19 cellular contexts compared by ENCODE assay signal in genomic region chr7:20430664-20431063, GRCh38.
DNase-seq lines count a peak whose midpoint lies in the region; ATAC-seq and TF ChIP-seq lines count a peak whose summit lies in the region.
"Had no signal": no experiment of that assay in that cellular context is flagged by ENCODE, and none has a peak within 500 bp of the region (broad histone marks: within the 10 kb centered on the region; RNA-seq: fewer than 3 reads in every experiment).

No MANE protein-coding gene starts in this region.

- peak overlapping the region; percentile 14 for H2AFZ ChIP-seq in HCT116 (ENCODE audit: low read depth, low read length, poor library complexity, severe bottlenecking)

- POLR2A ChIA-PET in HCT116 (lab: Charles Lee), result no interaction called here

- H3K79me2 ChIP-seq in HCT116 (ENCODE audit: insufficient read depth, low read length), result no peaks in the 10 kb centered on the region

- no peaks in the 10 kb centered on the region for H3K4me1 ChIP-seq in HCT116 (ENCODE audit: control insufficient read depth in 1 of 2, insufficient read depth in 2 of 2, low read length in 2 of 2)
- H3K4me1 ChIP-seq: A549; BLaER1 treated with 17β-estradiol and CSF1 and Interleukin-3, amounts not matched to agents 10 nM and 100 nM; Caco-2 had no signal

- no peaks in the 10 kb centered on the region for H3K27me3 ChIP-seq in HCT116 (ENCODE audit: insufficient read depth, low read length)
- H3K27me3 ChIP-seq: BLaER1 treated with 17β-estradiol and CSF1 and Interleukin-3, amounts not matched to agents 10 nM and 100 nM had no signal

- TF ChIP-seq POLR2A in HCT116 (IDR thresholded peaks at IDR 0.05; ENCODE audit: borderline replicate concordance, extremely low read depth, insufficient read depth, insufficient read length), result no peak

- TF ChIP-seq CTCF in HCT116 (IDR thresholded peaks at IDR 0.05 in 2 of 3, conservative IDR thresholded peaks at IDR 0.05 in 1 of 3; ENCODE audit: borderline replicate concordance in 1 of 3, insufficient read depth in 1 of 3, low read depth in 2 of 3, low read length in 2 of 3), result no peak
- no peak for TF ChIP-seq CTCF in omental fat pad (IDR thresholded peaks at IDR 0.05)

- no peaks in the 10 kb centered on the region for H4K20me1 ChIP-seq in HCT116 (ENCODE audit: insufficient read depth)
- H4K20me1 ChIP-seq: BLaER1 treated with 17β-estradiol and CSF1 and Interleukin-3, amounts not matched to agents 10 nM and 100 nM had no signal

- intact Hi-C loops in HCT116 (cut with micrococcal nuclease), result no loop called here

- no peak overlapping the region for H3K27ac ChIP-seq in HCT116 (ENCODE audit: low read depth, low read length)
- H3K27ac ChIP-seq: 22Rv1; A549; BLaER1 treated with 17β-estradiol and CSF1 and Interleukin-3, amounts not matched to agents 10 nM and 100 nM; C4-2B had no signal

- no peak overlapping the region for H3K4me2 ChIP-seq in HCT116 (ENCODE audit: low read length)
- H3K4me2 ChIP-seq: A549; BLaER1 treated with 17β-estradiol and CSF1 and Interleukin-3, amounts not matched to agents 10 nM and 100 nM had no signal

- no peaks in the 10 kb centered on the region for H3K9me2 ChIP-seq in HCT116 (ENCODE audit: insufficient read depth)

- H3K9me3 ChIP-seq in HCT116 (ENCODE audit: control insufficient read depth in 1 of 2, insufficient read depth in 1 of 2, low read depth in 1 of 2, low read length in 2 of 2), result no peaks in the 10 kb centered on the region
- H3K9me3 ChIP-seq: A549, Caco-2 had no signal

- CTCF ChIA-PET in HCT116 (lab: Charles Lee), result interaction anchor here (2.3 kb wide), 1 partner anchor 11 kb away, joined by 7 read pairs; no protein-coding TSS in a partner anchor

- H3K36me3 ChIP-seq in HCT116 (ENCODE audit: control insufficient read depth in 1 of 2, insufficient read depth in 2 of 2, low read length in 2 of 2), result no peaks in the 10 kb centered on the region

- DNase-seq in HCT116 (ENCODE audit: low read depth, low spot score), result no peak
- peak; percentile 82 for DNase-seq in SK-N-DZ (ENCODE audit: low spot score)
- DNase-seq in omental fat pad (ENCODE audit: low spot score), result no peak
- DNase-seq in GM03348 (ENCODE audit: low spot score), result no peak
- DNase-seq in NCI-H82 (lab: John Stamatoyannopoulos, UW), result no peak
- DNase-seq: AML-193; Caco-2; Calu3; CD4-positive, alpha-beta T cell; CD8-positive, alpha-beta T cell; DMS79 treated with DMSO at 0.1 percent for 48 hours; GF-D8 had no signal

- BruUV-seq in HCT116 (replicated peaks; lab: Mats Ljungman, UMichigan), result no TSS peak

- RAD21 ChIA-PET in HCT116 (lab: Charles Lee; ENCODE audit: low non-redundant PET in 1 of 2, low total read pairs in 2 of 2, uncharacterized antibody in 2 of 2, unreplicated experiment in 2 of 2), result no interaction called here

- ATAC-seq in HCT116 (no peak), SK-N-SH treated with all-trans-retinoic acid at 6 μM for 48 hours (peak; percentile 53; the same call in 1 of the 3 replicates), omental fat pad (ENCODE audit: low FRiP score) (peak; percentile 38), GM21381 (IDR thresholded peaks at IDR 0.05; ENCODE audit: unreplicated experiment) (no peak)
- ATAC-seq: A549; CD8-positive, alpha-beta T cell; GM12878 had no signal

- TF ChIP-seq RAD21 in HCT116 (IDR thresholded peaks at IDR 0.05; ENCODE audit: low read depth), result no peak

- no peak overlapping the region for H3K4me3 ChIP-seq in HCT116 (replicated peaks in 1 of 2; ENCODE audit: low read depth in 1 of 2, low read length in 2 of 2)
- H3K4me3 ChIP-seq: A549; BLaER1 treated with 17β-estradiol and CSF1 and Interleukin-3, amounts not matched to agents 10 nM and 100 nM; GM12878 had no signal

- H3K9ac ChIP-seq in HCT116 (ENCODE audit: low read length), result no peak overlapping the region
- H3K9ac ChIP-seq: BLaER1 treated with 17β-estradiol and CSF1 and Interleukin-3, amounts not matched to agents 10 nM and 100 nM had no signal

TF ChIP-seq in HCT116, 20 proteins besides CTCF, POLR2A, EP300 and RAD21 (continues in another document):
- TF ChIP-seq TCF7L2 (IDR thresholded peaks at IDR 0.05; ENCODE audit: borderline replicate concordance, extremely low read depth, insufficient read depth, insufficient read length) (no peak), ELF1 (IDR thresholded peaks at IDR 0.05; ENCODE audit: borderline replicate concordance, low read depth) (no peak), YY1 (IDR thresholded peaks at IDR 0.05; ENCODE audit: extremely low read depth, insufficient replicate concordance, low read depth, low read length) (no peak), EZH2phosphoT487 (IDR thresholded peaks at IDR 0.05; ENCODE audit: borderline replicate concordance) (no peak), REST (IDR thresholded peaks at IDR 0.05; ENCODE audit: low read depth) (no peak), ZNF274 (IDR thresholded peaks at IDR 0.05; ENCODE audit: low read depth, low read length) (no peak), ZFX (IDR thresholded peaks at IDR 0.05) (no peak), MAX (IDR thresholded peaks at IDR 0.05) (no peak), JUND (IDR thresholded peaks at IDR 0.05) (no peak)

TF ChIP-seq in SK-N-SH treated with all-trans-retinoic acid at 6 μM for 48 hours, 23 proteins besides CTCF, POLR2A, EP300 and RAD21 (continues in another document):
- TF ChIP-seq ARNTL (CRISPR knock-in tag; IDR thresholded peaks at IDR 0.05; ENCODE audit: borderline replicate concordance, low read depth) (no peak), PPARA (CRISPR knock-in tag; IDR thresholded peaks at IDR 0.05; ENCODE audit: borderline replicate concordance) (no peak), ZFP30 (CRISPR knock-in tag; IDR thresholded peaks at IDR 0.05) (no peak), ISL1 (CRISPR knock-in tag; IDR thresholded peaks at IDR 0.05) (peak; percentile 99), CSDC2 (CRISPR knock-in tag; IDR thresholded peaks at IDR 0.05) (no peak), OSR1 (CRISPR knock-in tag; IDR thresholded peaks at IDR 0.05) (no peak), ZNF70 (CRISPR knock-in tag; IDR thresholded peaks at IDR 0.05) (peak; percentile 22; the same call in 1 of the 2 replicates), TCF4 (CRISPR knock-in tag; IDR thresholded peaks at IDR 0.05; ENCODE audit: borderline replicate concordance) (peak; percentile 98), CREB5 (CRISPR knock-in tag; IDR thresholded peaks at IDR 0.05; ENCODE audit: low read depth) (peak; percentile 92), TSHZ2 (CRISPR knock-in tag; IDR thresholded peaks at IDR 0.05) (peak; percentile 81; the same call in 1 of the 2 replicates), ZNF565 (CRISPR knock-in tag; conservative IDR thresholded peaks at IDR 0.05; ENCODE audit: low read depth) (no peak), SNAI2 (CRISPR knock-in tag; IDR thresholded peaks at IDR 0.05) (peak; percentile 97), RARB (CRISPR knock-in tag; IDR thresholded peaks at IDR 0.05) (no peak)
- TF ChIP-seq, protein P1, sequence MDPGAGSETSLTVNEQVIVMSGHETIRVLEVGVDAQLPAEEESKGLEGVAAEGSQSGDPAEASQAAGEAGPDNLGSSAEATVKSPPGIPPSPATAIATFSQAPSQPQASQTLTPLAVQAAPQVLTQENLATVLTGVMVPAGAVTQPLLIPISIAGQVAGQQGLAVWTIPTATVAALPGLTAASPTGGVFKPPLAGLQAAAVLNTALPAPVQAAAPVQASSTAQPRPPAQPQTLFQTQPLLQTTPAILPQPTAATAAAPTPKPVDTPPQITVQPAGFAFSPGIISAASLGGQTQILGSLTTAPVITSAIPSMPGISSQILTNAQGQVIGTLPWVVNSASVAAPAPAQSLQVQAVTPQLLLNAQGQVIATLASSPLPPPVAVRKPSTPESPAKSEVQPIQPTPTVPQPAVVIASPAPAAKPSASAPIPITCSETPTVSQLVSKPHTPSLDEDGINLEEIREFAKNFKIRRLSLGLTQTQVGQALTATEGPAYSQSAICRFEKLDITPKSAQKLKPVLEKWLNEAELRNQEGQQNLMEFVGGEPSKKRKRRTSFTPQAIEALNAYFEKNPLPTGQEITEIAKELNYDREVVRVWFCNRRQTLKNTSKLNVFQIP (CRISPR knock-in tag; IDR thresholded peaks at IDR 0.05; ENCODE audit: borderline replicate concordance, low read depth), result peak; percentile 62; the same call in 1 of the 2 replicates

Comparison
In these comparisons a context has a peak if more than half of its experiments do, and no peak if none do; other contexts are left out.
1. ATAC-seq: peak in SK-N-SH treated with all-trans-retinoic acid at 6 μM for 48 hours (single experiment) and omental fat pad (single experiment); none in HCT116 (single experiment) and GM21381 (single experiment).